Comparison of ENCODE assay signal across 18 cellular contexts in the genomic region with DNA sequence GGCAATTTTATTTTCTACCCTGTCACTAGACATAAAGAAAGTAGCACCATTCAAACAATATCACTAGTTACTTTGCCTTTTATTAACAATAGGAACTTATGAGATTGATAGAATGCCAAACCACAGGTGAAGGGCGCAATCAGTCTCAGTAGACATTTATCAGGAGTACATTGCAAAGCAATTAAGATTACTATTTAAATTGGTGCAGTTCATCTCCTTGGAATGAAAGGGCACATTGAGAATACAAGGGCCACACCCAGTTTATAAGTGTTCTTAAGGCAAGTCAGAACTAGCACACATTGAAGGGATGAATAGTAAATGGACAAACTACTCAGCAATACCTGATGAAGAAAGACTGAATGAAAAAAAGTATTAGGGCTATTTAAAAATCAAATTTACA.
A peak's percentile ranks its signal among the peaks of the same experiment; 100 is the strongest.
DNase-seq lines count a peak whose midpoint lies in the region; ATAC-seq and TF ChIP-seq lines count a peak whose summit lies in the region.
"Had no signal": no experiment of that assay in that cellular context is flagged by ENCODE, and none has a peak within 500 bp of the region (broad histone marks: within the 10 kb centered on the region; RNA-seq: fewer than 3 reads in every experiment).

No MANE protein-coding gene starts in this region.

- peaks cover 38% of the 10 kb centered on the region for H3K9me3 Mint-ChIP-seq in T-helper 2 cell treated with Interferon-gamma antibody and Interleukin-4, amounts not matched to agents 5 μg/mL and 100 μg/mL, for 36 hours
- peaks cover 4% of the 10 kb centered on the region for H3K9me3 Mint-ChIP-seq in stimulated activated memory B cell treated with anti-CD40 and anti-IgM and Interleukin-4, amounts not matched to agents 10 μg/mL and 1 μg/mL and 100 μg/mL, for 72 hours

- H3K27me3 ChIP-seq in foreskin keratinocyte: no peaks in the 10 kb centered on the region
- no peaks in the 10 kb centered on the region for H3K27me3 ChIP-seq in H7 (ENCODE audit: control insufficient read depth, insufficient read depth, low read length)
- H3K27me3 ChIP-seq: SJSA1 had no signal

- peak overlapping the region; percentile 34 for H3K27ac ChIP-seq in foreskin keratinocyte
- H3K27ac ChIP-seq: SJSA1 had no signal

- DNase-seq in COLO829 (ENCODE audit: low spot score): peak; percentile 43
- DNase-seq in NCI-H187 treated with DMSO at 0.1 percent for 48 hours (lab: John Stamatoyannopoulos, UW): peak; percentile 53
- peak; percentile 75 to 88 for DNase-seq in foreskin keratinocyte
- DNase-seq in T-helper 2 cell treated with Interferon-gamma antibody and Interleukin-4, amounts not matched to agents 5 μg/mL and 100 μg/mL, for 36 hours (ENCODE audit: low spot score): no peak
- DNase-seq in stimulated activated CD4-positive, alpha-beta T cell treated with anti-CD3 and anti-CD28 coated beads, Interleukin-15, amount 100 ng/mL, for 24 hours: no peak
- DNase-seq in H7: no peak
- DNase-seq: AML-193; COR-L47; DMS153; HFFc6; NCI-H1436; NCI-H2081; NCI-H526; NK-92 treated with Interleukin-12 subunit alpha and Interleukin-12 subunit beta, amount 100 ng/mL, for 24 hours had no signal

- no peak overlapping the region for H3K4me3 ChIP-seq in H7 (ENCODE audit: insufficient read depth, low read depth, low read length)
- H3K4me3 ChIP-seq: SJSA1 had no signal

- ATAC-seq in SK-N-SH treated with all-trans-retinoic acid at 6 μM for 48 hours (no peak; the same call in 2 of the 3 replicates), foreskin keratinocyte (peak; percentile 85)
- ATAC-seq in stimulated activated memory B cell treated with anti-CD40 and anti-IgM and Interleukin-4, amounts not matched to agents 10 μg/mL and 1 μg/mL and 100 μg/mL, for 72 hours: no peak

- no peak for TF ChIP-seq CTCF in foreskin keratinocyte (conservative IDR thresholded peaks at IDR 0.05)

- no peaks in the 10 kb centered on the region for H3K4me1 Mint-ChIP-seq in T-helper 2 cell treated with Interferon-gamma antibody and Interleukin-4, amounts not matched to agents 5 μg/mL and 100 μg/mL, for 36 hours (ENCODE audit: low read depth)
- H3K4me1 Mint-ChIP-seq in stimulated activated memory B cell treated with anti-CD40 and anti-IgM and Interleukin-4, amounts not matched to agents 10 μg/mL and 1 μg/mL and 100 μg/mL, for 72 hours: no peaks in the 10 kb centered on the region
- H3K4me1 Mint-ChIP-seq: CD14-positive monocyte had no signal

- H3K27me3 Mint-ChIP-seq in T-helper 2 cell treated with Interferon-gamma antibody and Interleukin-4, amounts not matched to agents 5 μg/mL and 100 μg/mL, for 36 hours (ENCODE audit: low read depth): no peaks in the 10 kb centered on the region
- H3K27me3 Mint-ChIP-seq in stimulated activated memory B cell treated with anti-CD40 and anti-IgM and Interleukin-4, amounts not matched to agents 10 μg/mL and 1 μg/mL and 100 μg/mL, for 72 hours: no peaks in the 10 kb centered on the region

- H3K36me3 Mint-ChIP-seq in T-helper 2 cell treated with Interferon-gamma antibody and Interleukin-4, amounts not matched to agents 5 μg/mL and 100 μg/mL, for 36 hours (ENCODE audit: low read depth): no peaks in the 10 kb centered on the region
- H3K36me3 Mint-ChIP-seq in stimulated activated memory B cell treated with anti-CD40 and anti-IgM and Interleukin-4, amounts not matched to agents 10 μg/mL and 1 μg/mL and 100 μg/mL, for 72 hours: no peaks in the 10 kb centered on the region
- H3K36me3 Mint-ChIP-seq: CD14-positive monocyte had no signal

- no peak overlapping the region for H3K27ac Mint-ChIP-seq in T-helper 2 cell treated with Interferon-gamma antibody and Interleukin-4, amounts not matched to agents 5 μg/mL and 100 μg/mL, for 36 hours
- H3K27ac Mint-ChIP-seq in stimulated activated memory B cell treated with anti-CD40 and anti-IgM and Interleukin-4, amounts not matched to agents 10 μg/mL and 1 μg/mL and 100 μg/mL, for 72 hours: no peak overlapping the region
- H3K27ac Mint-ChIP-seq: CD14-positive monocyte, HFFc6 had no signal

- no peaks in the 10 kb centered on the region for H3K36me3 ChIP-seq in H7 (replicated peaks; ENCODE audit: control insufficient read depth, insufficient read depth, low read length)
- H3K36me3 ChIP-seq: SJSA1 had no signal

- H3K4me1 ChIP-seq in foreskin keratinocyte: peaks cover 22% of the 10 kb centered on the region
- H3K4me1 ChIP-seq: SJSA1 had no signal

- no peak overlapping the region for H3K4me3 Mint-ChIP-seq in T-helper 2 cell treated with Interferon-gamma antibody and Interleukin-4, amounts not matched to agents 5 μg/mL and 100 μg/mL, for 36 hours
- H3K4me3 Mint-ChIP-seq in stimulated activated memory B cell treated with anti-CD40 and anti-IgM and Interleukin-4, amounts not matched to agents 10 μg/mL and 1 μg/mL and 100 μg/mL, for 72 hours: no peak overlapping the region
- H3K4me3 Mint-ChIP-seq: CD14-positive monocyte, HFFc6 had no signal

TF ChIP-seq in SK-N-SH treated with all-trans-retinoic acid at 6 μM for 48 hours, 23 proteins besides CTCF, POLR2A, EP300 and RAD21:
- TF ChIP-seq TOX (CRISPR knock-in tag; IDR thresholded peaks at IDR 0.05; ENCODE audit: borderline replicate concordance) (peak; percentile 71; the same call in 1 of the 2 replicates), ZC3H10 (CRISPR knock-in tag; IDR thresholded peaks at IDR 0.05) (no peak), ISL1 (CRISPR knock-in tag; IDR thresholded peaks at IDR 0.05) (0 out of 2 replicates have a peak, but pooled peaks have one; percentile 13)

Comparison
In these comparisons a context has a peak if more than half of its experiments do, and no peak if none do; other contexts are left out.
1. DNase-seq: peak in COLO829 (single experiment), NCI-H187 treated with DMSO at 0.1 percent for 48 hours (single experiment) and foreskin keratinocyte (2 of 2); none in T-helper 2 cell treated with Interferon-gamma antibody and Interleukin-4, amounts not matched to agents 5 μg/mL and 100 μg/mL, for 36 hours (single experiment), stimulated activated CD4-positive, alpha-beta T cell treated with anti-CD3 and anti-CD28 coated beads, Interleukin-15, amount 100 ng/mL, for 24 hours (single experiment) and H7 (single experiment).